In the genomic region with DNA sequence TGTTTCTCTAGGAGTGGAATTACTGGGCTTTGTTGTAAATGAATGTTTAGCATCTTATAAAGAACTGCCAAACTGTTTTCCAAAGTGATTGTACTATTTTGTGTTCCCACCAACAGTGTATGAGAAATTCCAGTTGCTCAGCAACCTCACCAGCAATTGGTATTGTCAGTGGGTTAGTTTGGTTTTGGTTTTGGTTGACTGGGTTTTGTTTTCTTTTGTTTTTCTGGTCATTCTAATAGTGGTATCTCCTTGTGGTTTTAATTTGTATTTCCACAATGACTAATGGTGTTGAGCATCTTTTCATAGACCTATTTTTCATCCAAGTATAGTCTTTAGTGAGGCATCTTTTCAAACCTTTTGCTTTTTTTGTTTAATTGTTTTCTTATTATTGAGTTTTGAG, we compare ENCODE assay signal across 9 cellular contexts. TPM values are rescaled to one million over a fixed set of nuclear protein-coding genes. Genes with fewer than 3 reads are reported as not detected.
A peak's percentile ranks its signal among the peaks of the same experiment; 100 is the strongest.
DNase-seq lines count a peak whose midpoint lies in the region; ATAC-seq, FAIRE-seq and TF ChIP-seq lines count a peak whose summit lies in the region.
"Had no signal": no experiment of that assay in that cellular context is flagged by ENCODE, and none has a peak within 500 bp of the region (broad histone marks: within the 10 kb centered on the region; RNA-seq: fewer than 3 reads in every experiment).

No MANE protein-coding gene starts in this region.

- no peak for TF ChIP-seq POLR2A in GM12891 (IDR thresholded peaks at IDR 0.05; ENCODE audit: low read depth, low read length)

- peak; percentile 85 for ATAC-seq in GM21619 (IDR thresholded peaks at IDR 0.05; ENCODE audit: unreplicated experiment)

- DNase-seq in GM12891 (ENCODE audit: insufficient read length, low spot score) = no peak
- DNase-seq in M059J (ENCODE audit: low read depth) = peak; percentile 99
- peak; percentile 73 for DNase-seq in iris pigment epithelial cell (ENCODE audit: low read depth)
- no peak for DNase-seq in Ammon's horn (ENCODE audit: low spot score)
- DNase-seq in substantia nigra (lab: John Stamatoyannopoulos, UW) = no peak
- no peak for DNase-seq in NCI-H2029 treated with DMSO at 0.1 percent for 48 hours (lab: John Stamatoyannopoulos, UW)
- DNase-seq in retina = no peak

- no peak overlapping the region for H3K27ac ChIP-seq in substantia nigra (ENCODE audit: low read depth, low read length, poor library complexity, severe bottlenecking)
- H3K27ac ChIP-seq: HL-60 had no signal

- peak; percentile 41 for FAIRE-seq in GM12891 (lab: Jason Lieb, UNC)

TF ChIP-seq in GM12891, 5 proteins besides CTCF, POLR2A, EP300 and RAD21:
- TF ChIP-seq SPI1 (IDR thresholded peaks at IDR 0.05; ENCODE audit: low read depth, low read length) (no peak), PAX5 (IDR thresholded peaks at IDR 0.05; ENCODE audit: insufficient read depth, low read length, severe bottlenecking) (peak; percentile 69), POU2F2 (IDR thresholded peaks at IDR 0.05; ENCODE audit: low read depth, low read length) (no peak), POLR2AphosphoS5 (IDR thresholded peaks at IDR 0.05; ENCODE audit: low read depth, low read length) (no peak), TAF1 (IDR thresholded peaks at IDR 0.05; ENCODE audit: low read depth, low read length) (no peak)
TF ChIP-seq in GM12891: peak in this region for 1.

RNA-seq across cellular contexts. Expression of gene FILIP1L, which starts 27.1 kb away (rescaled TPM):
- polyA plus RNA-seq in GM12891 (2012; ENCODE audit: low read depth, missing spikeins) = 2.0 TPM
- total RNA-seq in M059J (2014; rRNA removed; shearing (Covaris generic)) = 35.1 and 43.2 TPM in 2 replicates

Comparison
In these comparisons a context has a peak if more than half of its experiments do, and no peak if none do; other contexts are left out.
1. DNase-seq: peak in M059J (single experiment) and iris pigment epithelial cell (single experiment); none in GM12891 (single experiment), Ammon's horn (single experiment), substantia nigra (0 of 49), NCI-H2029 treated with DMSO at 0.1 percent for 48 hours (single experiment) and retina (single experiment).